7 cellular contexts compared by ENCODE assay signal in the genomic region with DNA sequence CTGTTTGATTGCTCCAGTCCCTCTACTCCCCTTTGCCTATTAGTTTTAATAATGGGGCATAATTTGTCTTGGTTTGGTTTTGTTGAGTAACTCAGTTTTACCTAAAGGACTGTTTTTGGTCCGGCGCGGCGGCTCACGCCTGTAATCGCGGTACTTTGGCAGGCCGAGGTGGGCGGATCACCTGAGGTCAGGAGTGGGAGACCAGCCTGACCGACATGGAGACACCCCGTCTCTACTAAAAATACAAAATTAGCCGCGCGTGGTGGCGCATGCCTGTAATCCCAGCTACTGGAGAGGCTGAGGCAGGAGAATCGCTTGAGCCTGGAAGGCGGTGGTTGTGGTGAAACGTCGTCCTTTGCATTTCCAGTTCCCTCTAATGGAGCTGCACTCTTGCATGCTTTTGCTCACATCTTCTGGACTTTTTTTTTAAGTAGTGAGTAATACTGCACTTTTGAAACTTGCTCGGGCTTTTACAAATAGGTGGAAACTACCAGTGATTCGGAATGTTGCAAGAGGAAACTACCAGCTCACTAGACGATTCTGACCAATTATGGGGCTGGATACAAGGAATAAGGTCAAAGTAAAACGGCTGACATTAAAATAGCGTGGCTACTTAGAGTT. TPM values are rescaled to one million over a fixed set of nuclear protein-coding genes. Genes with fewer than 3 reads are reported as not detected.
DNase-seq lines count a peak whose midpoint lies in the region; ATAC-seq, FAIRE-seq and TF ChIP-seq lines count a peak whose summit lies in the region.

No MANE protein-coding gene starts in this region.

- TF ChIP-seq POLR2A in adrenal gland (IDR thresholded peaks at IDR 0.05) (no peak), erythroblast (IDR thresholded peaks at IDR 0.05; ENCODE audit: low read length) (no peak)

- H3K4me1 ChIP-seq in adrenal gland (replicated peaks in 1 of 2) (peaks cover 28 to 45% of the 10 kb centered on the region in 2 donors), kidney (ENCODE audit: control insufficient read depth in 1 of 2, insufficient read depth in 1 of 2, low read depth in 1 of 2, low read length in 2 of 2) (peaks cover 5 to 7% of the 10 kb centered on the region in 2 donors)

- H3K27ac ChIP-seq in adrenal gland (peak overlapping the region; percentile 80 to 97 (median 94)), kidney (ENCODE audit: low read depth in 2 of 2, low read length in 2 of 2) (peak overlapping the region in 1 of 2 donors; percentile 45)

- H3K36me3 ChIP-seq in adrenal gland (replicated peaks in 1 of 2) (peaks cover 0 to 39% of the 10 kb centered on the region in 2 donors), kidney (ENCODE audit: control insufficient read depth in 1 of 2, insufficient read depth in 2 of 2, low read length in 2 of 2) (peaks cover 29 to 35% of the 10 kb centered on the region in 2 donors)

- no peak for TF ChIP-seq CTCF in adrenal gland (IDR thresholded peaks at IDR 0.05)
- TF ChIP-seq CTCF in kidney (IDR thresholded peaks at IDR 0.05; ENCODE audit: borderline replicate concordance, extremely low read depth, insufficient read depth): no peak

- H3K9me3 ChIP-seq in adrenal gland (replicated peaks in 1 of 3) (no peaks in the 10 kb centered on the region), kidney (ENCODE audit: control insufficient read depth in 1 of 2, low read length in 2 of 2) (no peaks in the 10 kb centered on the region)

- intact Hi-C loops in adrenal gland (cut with DNase I): no loop called here
- intact Hi-C loops in kidney (cut with DNase I): no loop called here

- WGBS in adrenal gland, 4 donors: 44 to 54% (median 46%) methylated on average over 14 to 24 of the region's 24 CpGs

- H3K9ac ChIP-seq in kidney (ENCODE audit: low read length in 2 of 2): peak overlapping the region in 1 of 2 donors; percentile 51

- ATAC-seq in GM18858 (IDR thresholded peaks at IDR 0.05; ENCODE audit: unreplicated experiment): peak; percentile 3
- ATAC-seq in HG02759 (IDR thresholded peaks at IDR 0.05; ENCODE audit: unreplicated experiment): peak; percentile 14

- no peaks in the 10 kb centered on the region for H3K27me3 ChIP-seq in adrenal gland

- DNase-seq in NOMO-1 (lab: John Stamatoyannopoulos, UW; ENCODE audit: unreplicated experiment in 2 of 2) (peak; percentile 88 to 93), adrenal gland (peak in 6 of 7 donors; percentile 28 to 74 (median 49)), kidney (peak; percentile 84), erythroblast (lab: John Stamatoyannopoulos, UW) (no peak)
- peak; percentile 29 for DNase-seq in stimulated activated CD4-positive, alpha-beta T cell treated with anti-CD3 and anti-CD28 coated beads, Interleukin-4, amount 100 ng/mL, for 24 hours

- FAIRE-seq in kidney (lab: Jason Lieb, UNC): no peak

- H3K4me3 ChIP-seq in adrenal gland (peak overlapping the region in 2 of 4 donors; percentile 48 to 79), kidney (ENCODE audit: low read length in 2 of 2) (peak overlapping the region; percentile 53 to 68)

RNA-seq across cellular contexts. Expression of gene MAML1, which starts 0.7 kb away (rescaled TPM):
- total RNA-seq in adrenal gland (10 to 100 TPM; 20.1 to 70.7 (median 32.4) TPM), kidney (26.8 TPM)
- polyA plus RNA-seq in adrenal gland (10 to 100 TPM in 2 of 3 donors, 1 to 10 TPM in 1; 7.3 to 19.0 (median 12.6) TPM), kidney (ENCODE audit: insufficient read depth, low read depth, low replicate concordance) (5.3 TPM)

RNA-seq across cellular contexts. Expression of gene CANX, which starts 33.1 kb away (rescaled TPM):
- total RNA-seq in adrenal gland: 1,000 to 10,000 TPM in 1 of 8 donors, 100 to 1,000 TPM in 7; 217 to 1,022 (median 394) TPM
- 100 to 1,000 TPM in 1 of 3 donors, 10 to 100 TPM in 2; 80.0 to 992 (median 88.0) TPM for polyA plus RNA-seq in adrenal gland
- total RNA-seq in kidney: 824 TPM
- 208 TPM for polyA plus RNA-seq in kidney (ENCODE audit: insufficient read depth, low read depth, low replicate concordance)

RNA-seq across cellular contexts. Expression of gene CBY3, which starts 51.1 kb away (rescaled TPM):
- total RNA-seq in adrenal gland (not detected), kidney (not detected)
- polyA plus RNA-seq in adrenal gland (under 1 TPM in 1 of 3 donors, not detected in 2; 0.10 TPM), kidney (ENCODE audit: insufficient read depth, low read depth, low replicate concordance) (not detected)

Comparison
In these comparisons a context has a peak if more than half of its experiments do, and no peak if none do; other contexts are left out.
1. DNase-seq: peak in NOMO-1 (2 of 2), adrenal gland (6 of 7), kidney (single experiment) and stimulated activated CD4-positive, alpha-beta T cell treated with anti-CD3 and anti-CD28 coated beads, Interleukin-4, amount 100 ng/mL, for 24 hours (single experiment); none in erythroblast (0 of 2).